8 cellular contexts compared by ENCODE assay signal in genomic region chr3:161559177-161559998, GRCh38.
DNase-seq lines count a peak whose midpoint lies in the region; ATAC-seq and FAIRE-seq lines count a peak whose summit lies in the region.

No MANE protein-coding gene starts in this region.

- peak; percentile 39 for DNase-seq in NCI-H2196 (lab: John Stamatoyannopoulos, UW; ENCODE audit: unreplicated experiment)
- peak; percentile 25 for DNase-seq in activated CD8-positive, alpha-beta T cell treated with anti-CD3 and anti-CD28 coated beads, Interleukin-2, amount 10 ng/mL, durations not matched to agents 7 days and 5 days
- peak; percentile 36 for DNase-seq in iris pigment epithelial cell (ENCODE audit: low read depth)
- peak; percentile 13 for DNase-seq in urothelium cell line (ENCODE audit: low spot score)
- no peak for DNase-seq in GM19238 (ENCODE audit: insufficient read length, low spot score)

- H3K4me1 Mint-ChIP-seq in activated CD8-positive, alpha-beta T cell treated with anti-CD3 and anti-CD28 coated beads, Interleukin-2, amount 10 ng/mL, durations not matched to agents 7 days and 5 days (ENCODE audit: low read depth) = no peaks in the 10 kb centered on the region

- POLR2A ChIA-PET in activated CD8-positive, alpha-beta T cell treated with anti-CD3 and anti-CD28 coated beads, Interleukin-2, amount 10 ng/mL, durations not matched to agents 7 days and 5 days (lab: Charles Lee) = no interaction called here

- no peak overlapping the region for H3K4me3 Mint-ChIP-seq in activated CD8-positive, alpha-beta T cell treated with anti-CD3 and anti-CD28 coated beads, Interleukin-2, amount 10 ng/mL, durations not matched to agents 7 days and 5 days

- ATAC-seq in HG02870 (IDR thresholded peaks at IDR 0.05; ENCODE audit: unreplicated experiment) (peak; percentile 46), GM19035 (IDR thresholded peaks at IDR 0.05; ENCODE audit: unreplicated experiment) (no peak)
- no peak for ATAC-seq in activated CD8-positive, alpha-beta T cell treated with anti-CD3 and anti-CD28 coated beads, Interleukin-2, amount 10 ng/mL, durations not matched to agents 7 days and 5 days

- CTCF ChIA-PET in activated CD8-positive, alpha-beta T cell treated with anti-CD3 and anti-CD28 coated beads, Interleukin-2, amount 10 ng/mL, durations not matched to agents 7 days and 5 days (lab: Charles Lee) = no interaction called here

- no peaks in the 10 kb centered on the region for H3K36me3 Mint-ChIP-seq in activated CD8-positive, alpha-beta T cell treated with anti-CD3 and anti-CD28 coated beads, Interleukin-2, amount 10 ng/mL, durations not matched to agents 7 days and 5 days (ENCODE audit: low read depth)

- H3K27ac Mint-ChIP-seq in activated CD8-positive, alpha-beta T cell treated with anti-CD3 and anti-CD28 coated beads, Interleukin-2, amount 10 ng/mL, durations not matched to agents 7 days and 5 days = no peak overlapping the region

- H3K27me3 Mint-ChIP-seq in activated CD8-positive, alpha-beta T cell treated with anti-CD3 and anti-CD28 coated beads, Interleukin-2, amount 10 ng/mL, durations not matched to agents 7 days and 5 days (ENCODE audit: low read depth) = no peaks in the 10 kb centered on the region

- no peaks in the 10 kb centered on the region for H3K9me3 Mint-ChIP-seq in activated CD8-positive, alpha-beta T cell treated with anti-CD3 and anti-CD28 coated beads, Interleukin-2, amount 10 ng/mL, durations not matched to agents 7 days and 5 days (ENCODE audit: insufficient read depth)

- peak; percentile 89 for FAIRE-seq in G401.6 (lab: Jason Lieb, UNC)
- no peak for FAIRE-seq in urothelium cell line (lab: Jason Lieb, UNC)
